In genomic region chr19:19488875-19489690, GRCh38 we compare ENCODE assay signal across 9 cellular contexts. TPM values are rescaled to one million over a fixed set of nuclear protein-coding genes. Genes with fewer than 3 reads are reported as not detected.
DNase-seq lines count a peak whose midpoint lies in the region; ATAC-seq and FAIRE-seq lines count a peak whose summit lies in the region.
"Had no signal": no experiment of that assay in that cellular context is flagged by ENCODE, and none has a peak within 500 bp of the region (broad histone marks: within the 10 kb centered on the region; RNA-seq: fewer than 3 reads in every experiment).

No MANE protein-coding gene starts in this region.

- H3K36me3 Mint-ChIP-seq in CD4-positive, alpha-beta memory T cell: peaks cover 10 to 27% of the 10 kb centered on the region in 2 donors

- no peaks in the 10 kb centered on the region for H3K9me3 Mint-ChIP-seq in CD4-positive, alpha-beta memory T cell

- peaks cover 29 to 67% (median 47%) of the 10 kb centered on the region in 4 donors for H3K4me1 Mint-ChIP-seq in CD4-positive, alpha-beta memory T cell

- peak overlapping the region; percentile 80 for H3K27ac ChIP-seq in CD4-positive, alpha-beta memory T cell (ENCODE audit: low read depth, low read length)
- peak overlapping the region; percentile 46 for H3K27ac ChIP-seq in rectal smooth muscle tissue (ENCODE audit: low read depth, low read length)

- peak; percentile 57 for ATAC-seq in GM19467 (IDR thresholded peaks at IDR 0.05; ENCODE audit: unreplicated experiment)
- ATAC-seq in left ventricle myocardium superior: peak; percentile 61

- no peaks in the 10 kb centered on the region for H3K27me3 Mint-ChIP-seq in CD4-positive, alpha-beta memory T cell

- FAIRE-seq in urothelium cell line (lab: Jason Lieb, UNC): no peak
- FAIRE-seq: frontal cortex had no signal

- peaks cover 54% of the 10 kb centered on the region for H3K4me1 ChIP-seq in CD4-positive, alpha-beta memory T cell (ENCODE audit: insufficient read depth, low read length)
- H3K4me1 ChIP-seq in rectal smooth muscle tissue (ENCODE audit: control insufficient read depth, insufficient read depth, low read length): peaks cover 12% of the 10 kb centered on the region

- POLR2A ChIA-PET in CD4-positive, alpha-beta memory T cell (lab: Charles Lee; ENCODE audit: partially characterized antibody): interaction anchor here (0.7 to 5.7 kb wide), 24 partner anchors 10 to 303 kb away, joined by 3 to 134 read pairs (median 6); partner anchors contain the start of genes BORCS8, GATAD2A, NDUFA13 and RFXANK

- peak overlapping the region; percentile 98 to 100 (median 100) for H3K27ac Mint-ChIP-seq in CD4-positive, alpha-beta memory T cell

- peak overlapping the region; percentile 9 to 37 for H3K4me3 ChIP-seq in CD4-positive, alpha-beta memory T cell (ENCODE audit: low read length in 2 of 2)
- peak overlapping the region; percentile 31 for H3K4me3 ChIP-seq in Jurkat, Clone E6-1 (ENCODE audit: low read length)
- H3K4me3 ChIP-seq in rectal smooth muscle tissue (ENCODE audit: low read length): peak overlapping the region; percentile 46

- intact Hi-C loops in CD4-positive, alpha-beta memory T cell (cut with micrococcal nuclease): loop anchor here (1.0 to 5.0 kb wide), 6 partner anchors 27 to 169 kb away; partner anchors contain the start of genes GATAD2A, MAU2, NDUFA13 and SUGP1
- intact Hi-C loops in left ventricle myocardium superior (cut with micrococcal nuclease): no loop called here

- no peaks in the 10 kb centered on the region for H3K27me3 ChIP-seq in CD4-positive, alpha-beta memory T cell (ENCODE audit: insufficient read depth, low read length)
- no peaks in the 10 kb centered on the region for H3K27me3 ChIP-seq in rectal smooth muscle tissue (ENCODE audit: control insufficient read depth, insufficient read depth, low read length)

- CTCF ChIA-PET in CD4-positive, alpha-beta memory T cell (lab: Charles Lee; ENCODE audit: partially characterized antibody): interaction anchor here (0.6 to 10.9 kb wide), 14 partner anchors 17 to 264 kb away, joined by 3 to 287 read pairs (median 12); partner anchors contain the start of gene GATAD2A

- H3K9ac ChIP-seq in rectal smooth muscle tissue (ENCODE audit: low read length): no peak overlapping the region

- DNase-seq in CD4-positive, alpha-beta memory T cell: peak; percentile 93 to 99 (median 95)
- DNase-seq in Jurkat, Clone E6-1 (ENCODE audit: low read depth, low spot score): peak; percentile 98
- DNase-seq in T-helper 2 cell (peak; percentile 67 to 99 (median 86)), amygdala (lab: John Stamatoyannopoulos, UW) (peak in 42 of 56 donors; percentile 5 to 85 (median 47)), left ventricle myocardium superior (peak; percentile 75), urothelium cell line (ENCODE audit: low spot score) (peak; percentile 70)

- H3K4me3 Mint-ChIP-seq in CD4-positive, alpha-beta memory T cell: peak overlapping the region; percentile 68 to 87 (median 78)

- H3K9me3 ChIP-seq in CD4-positive, alpha-beta memory T cell (ENCODE audit: control insufficient read depth in 1 of 2, low read length in 2 of 2): no peaks in the 10 kb centered on the region

- peaks cover 16% of the 10 kb centered on the region for H3K36me3 ChIP-seq in CD4-positive, alpha-beta memory T cell (ENCODE audit: insufficient read depth, low read length)
- H3K36me3 ChIP-seq in rectal smooth muscle tissue (ENCODE audit: control insufficient read depth, insufficient read depth, low read length): peaks cover 8% of the 10 kb centered on the region

RNA-seq across cellular contexts. Expression of gene TSSK6, which starts 26.3 kb away (rescaled TPM):
- total RNA-seq in CD4-positive, alpha-beta memory T cell: 10 to 100 TPM in 1 of 2 experiments, 1 to 10 TPM in 1; 9.7 to 10.4 TPM
- polyA plus RNA-seq in CD4-positive, alpha-beta memory T cell: 1 to 10 TPM; 1.1 to 2.0 TPM
- polyA plus RNA-seq in Jurkat, Clone E6-1 (2012; ENCODE audit: insufficient read depth, insufficient read length): 5.2 TPM
- 0.67 TPM for total RNA-seq in left ventricle myocardium superior

RNA-seq across cellular contexts. Expression of gene NDUFA13, which starts 26.9 kb away (rescaled TPM):
- 100 to 1,000 TPM; 191 to 199 TPM for total RNA-seq in CD4-positive, alpha-beta memory T cell
- 100 to 1,000 TPM; 264 to 316 TPM for polyA plus RNA-seq in CD4-positive, alpha-beta memory T cell
- polyA plus RNA-seq in Jurkat, Clone E6-1 (2012; ENCODE audit: insufficient read depth, insufficient read length): 667 TPM
- total RNA-seq in left ventricle myocardium superior: 1,297 TPM

RNA-seq across cellular contexts. Expression of gene YJEFN3, which starts 39.6 kb away (rescaled TPM):
- total RNA-seq in CD4-positive, alpha-beta memory T cell: 10 to 100 TPM; 15.6 to 18.7 TPM
- polyA plus RNA-seq in CD4-positive, alpha-beta memory T cell: under 1 TPM in 1 of 2 donors, not detected in 1; 0.25 TPM
- 4.4 TPM for polyA plus RNA-seq in Jurkat, Clone E6-1 (2012; ENCODE audit: insufficient read depth, insufficient read length)
- 9.4 TPM for total RNA-seq in left ventricle myocardium superior

RNA-seq across cellular contexts. Expression of gene CILP2, which starts 49.0 kb away (rescaled TPM):
- total RNA-seq in CD4-positive, alpha-beta memory T cell: under 1 TPM; 0.09 to 0.14 TPM
- not detected for polyA plus RNA-seq in CD4-positive, alpha-beta memory T cell
- not detected for polyA plus RNA-seq in Jurkat, Clone E6-1 (2012; ENCODE audit: insufficient read depth, insufficient read length)
- 0.50 TPM for total RNA-seq in left ventricle myocardium superior

Comparison
In these comparisons a context has a peak if more than half of its experiments do, and no peak if none do; other contexts are left out.
1. Peak in every context shown above with its lines: DNase-seq, ATAC-seq, H3K4me3 ChIP-seq and H3K27ac ChIP-seq.
2. DNase-seq: peak in every context shown above with its lines; median percentile 98 in Jurkat, Clone E6-1; 95 in CD4-positive, alpha-beta memory T cell; 86 in T-helper 2 cell; 75 in left ventricle myocardium superior; 70 in urothelium cell line; 47 in amygdala.